In the genomic region with DNA sequence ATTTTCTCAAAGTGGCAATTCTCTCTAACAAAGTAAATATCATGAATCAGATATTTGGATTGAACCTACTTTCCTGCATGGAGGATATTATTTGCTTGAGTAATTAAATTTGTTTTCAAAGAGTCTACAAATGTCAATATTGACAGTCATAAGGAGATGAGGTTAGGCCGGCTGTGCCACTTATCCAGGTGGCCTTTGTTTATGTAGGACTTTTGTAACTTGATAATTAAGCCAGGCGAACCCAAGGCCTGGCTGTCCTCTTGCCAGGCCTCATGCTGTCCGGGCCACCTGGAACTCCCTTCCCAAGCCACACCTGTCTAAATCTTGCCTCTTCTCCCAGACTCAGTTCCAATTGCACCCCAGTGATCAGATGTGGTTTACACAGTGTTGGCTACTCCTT, we compare ENCODE assay signal across 13 cellular contexts.
DNase-seq lines count a peak whose midpoint lies in the region; ATAC-seq and TF ChIP-seq lines count a peak whose summit lies in the region.
"Had no signal": no experiment of that assay in that cellular context is flagged by ENCODE, and none has a peak within 500 bp of the region (broad histone marks: within the 10 kb centered on the region; RNA-seq: fewer than 3 reads in every experiment).

No MANE protein-coding gene starts in this region.

- no peak overlapping the region for H3K23ac ChIP-seq in mesendoderm (ENCODE audit: low read length)

- no peak for TF ChIP-seq POLR2A in erythroblast (IDR thresholded peaks at IDR 0.05; ENCODE audit: low read length)

- no peaks in the 10 kb centered on the region for H3K36me3 ChIP-seq in mesendoderm (ENCODE audit: control insufficient read depth, insufficient read depth, low read length)
- H3K36me3 ChIP-seq: upper lobe of left lung had no signal

- no peak overlapping the region for H3K27ac ChIP-seq in mesendoderm (ENCODE audit: low read depth, low read length)
- H3K27ac ChIP-seq: upper lobe of left lung had no signal

- H3K4me3 ChIP-seq in mesendoderm (ENCODE audit: low read length): no peak overlapping the region
- H3K4me3 ChIP-seq: upper lobe of left lung had no signal

- no CpG with 5 or more reads among the region's 3 CpGs for WGBS in mesendoderm (ENCODE audit: extremely low coverage, insufficient coverage, low lambda C conversion rate)

- no peak overlapping the region for H2BK15ac ChIP-seq in mesendoderm (replicated peaks; ENCODE audit: low read depth)

- H3K9ac ChIP-seq in mesendoderm (ENCODE audit: low read length): no peak overlapping the region

- no peaks in the 10 kb centered on the region for H3K79me2 ChIP-seq in mesendoderm (ENCODE audit: control insufficient read depth, insufficient read depth, low read length)

- no peak overlapping the region for H3K4me2 ChIP-seq in mesendoderm (ENCODE audit: low read length)

- DNase-seq in DMS53 (lab: John Stamatoyannopoulos, UW) (peak; percentile 99), NCI-H2029 treated with DMSO at 0.1 percent for 48 hours (lab: John Stamatoyannopoulos, UW) (peak; percentile 84), SHP77 (lab: John Stamatoyannopoulos, UW) (peak; percentile 85), mesendoderm (no peak), T-helper 9 cell (no peak), SW480 (ENCODE audit: low spot score) (no peak), erythroblast (lab: John Stamatoyannopoulos, UW) (no peak)
- DNase-seq: immature natural killer cell, natural killer cell, Right ventricle myocardium superior had no signal

- peaks cover 10% of the 10 kb centered on the region for H3K4me1 ChIP-seq in mesendoderm (ENCODE audit: control insufficient read depth, low read depth, low read length)

- no peak for ATAC-seq in HG03565 (IDR thresholded peaks at IDR 0.05; ENCODE audit: unreplicated experiment)
- ATAC-seq: activated CD4-positive, CD25-positive, alpha-beta regulatory T cell treated with anti-CD3 and anti-CD28 coated beads, Interleukin-2, amount 50 U/mL, for 24 hours; natural killer cell had no signal

- H3K4ac ChIP-seq in mesendoderm (ENCODE audit: low read depth, low read length): no peak overlapping the region

- H2AK5ac ChIP-seq in mesendoderm (ENCODE audit: low read length): peak overlapping the region; percentile 77

- no peak overlapping the region for H2BK5ac ChIP-seq in mesendoderm (ENCODE audit: low read length)

- no peak overlapping the region for H2BK120ac ChIP-seq in mesendoderm (ENCODE audit: low read depth, low read length)

- peak overlapping the region; percentile 69 for H3K56ac ChIP-seq in mesendoderm (ENCODE audit: low read length)

- no peak overlapping the region for H4K8ac ChIP-seq in mesendoderm (ENCODE audit: low read depth, low read length)

- H4K5ac ChIP-seq in mesendoderm (ENCODE audit: low read length): no peak overlapping the region

- H3K27me3 ChIP-seq in mesendoderm (ENCODE audit: insufficient read depth, low read length, poor library complexity): no peaks in the 10 kb centered on the region
- H3K27me3 ChIP-seq: upper lobe of left lung had no signal

- H3K18ac ChIP-seq in mesendoderm (ENCODE audit: low read length): no peak overlapping the region

- no peaks in the 10 kb centered on the region for H3K79me1 ChIP-seq in mesendoderm (ENCODE audit: low read length)

Comparison
In these comparisons a context has a peak if more than half of its experiments do, and no peak if none do; other contexts are left out.
1. DNase-seq: peak in DMS53 (single experiment), NCI-H2029 treated with DMSO at 0.1 percent for 48 hours (single experiment) and SHP77 (2 of 2); none in mesendoderm (single experiment), T-helper 9 cell (single experiment), SW480 (single experiment) and erythroblast (0 of 2).